In genomic region chr3:126931806-126932187, GRCh38 we compare ENCODE assay signal across 17 cellular contexts.
"Had no signal": no experiment of that assay in that cellular context is flagged by ENCODE, and none has a peak within 500 bp of the region (broad histone marks: within the 10 kb centered on the region; RNA-seq: fewer than 3 reads in every experiment).

No MANE protein-coding gene starts in this region.

- H3K9me3 ChIP-seq: ascending aorta, colonic mucosa, mucosa of descending colon, ovary, uterus had no signal

- DNase-seq: activated CD4-positive, alpha-beta T cell treated with anti-CD3 and anti-CD28 coated beads for 48 hours; activated naive CD4-positive, alpha-beta T cell; colonic mucosa; effector CD4-positive, alpha-beta T cell; kidney glomerular epithelial cell; mucosa of descending colon; natural killer cell; ovary; uterus had no signal

- H3K4me1 ChIP-seq: colonic mucosa had no signal

- H3K36me3 Mint-ChIP-seq: natural killer cell, WTC11 had no signal

- H3K79me2 ChIP-seq: hepatocyte had no signal

- H3K9me3 Mint-ChIP-seq: activated T-helper 1 cell treated with anti-CD3 and anti-CD28 coated beads, Interleukin-12 subunit alpha, Interleukin-12 subunit beta, Interleukin-2, Interleukin-4 antibody, amounts not matched to agents 30 ng/mL and 10 ng/mL and 1 ng/mL, durations not matched to agents 14 hours and 24 hours and 36 hours; natural killer cell; T-helper 1 cell treated with Interleukin-12 subunit alpha and Interleukin-12 subunit beta and Interleukin-4 antibody, amounts not matched to agents 30 μg/mL and 1 μg/mL, for 36 hours; WTC11 had no signal

- H3K36me3 ChIP-seq: ascending aorta, cardiac muscle cell, colonic mucosa, ovary, uterus had no signal

- H3K27ac ChIP-seq: cardiac muscle cell, colonic mucosa, epithelial cell of prostate, hepatocyte, ovary, uterus had no signal

- H3K27ac Mint-ChIP-seq: activated T-helper 1 cell treated with anti-CD3 and anti-CD28 coated beads, Interleukin-12 subunit alpha, Interleukin-12 subunit beta, Interleukin-2, Interleukin-4 antibody, amounts not matched to agents 30 ng/mL and 10 ng/mL and 1 ng/mL, durations not matched to agents 14 hours and 24 hours and 36 hours; natural killer cell; T-helper 1 cell treated with Interleukin-12 subunit alpha and Interleukin-12 subunit beta and Interleukin-4 antibody, amounts not matched to agents 30 μg/mL and 1 μg/mL, for 36 hours; WTC11 had no signal

- H3K4me3 Mint-ChIP-seq: activated T-helper 1 cell treated with anti-CD3 and anti-CD28 coated beads, Interleukin-12 subunit alpha, Interleukin-12 subunit beta, Interleukin-2, Interleukin-4 antibody, amounts not matched to agents 30 ng/mL and 10 ng/mL and 1 ng/mL, durations not matched to agents 14 hours and 24 hours and 36 hours; natural killer cell; T-helper 1 cell treated with Interleukin-12 subunit alpha and Interleukin-12 subunit beta and Interleukin-4 antibody, amounts not matched to agents 30 μg/mL and 1 μg/mL, for 36 hours; WTC11 had no signal

- H3K4me3 ChIP-seq: ascending aorta, cardiac muscle cell, colonic mucosa, hepatocyte, lung, mucosa of descending colon, ovary, uterus had no signal

- H3K4me2 ChIP-seq: hepatocyte had no signal

- H2AFZ ChIP-seq: hepatocyte had no signal

- ATAC-seq: mucosa of descending colon, natural killer cell, WTC11 had no signal

- H3K27me3 ChIP-seq: ascending aorta, cardiac muscle cell, colonic mucosa, ovary, uterus had no signal
